In genomic region chr2:11787991-11788390, GRCh38 we compare ENCODE assay signal across 23 cellular contexts.
"Had no signal": no experiment of that assay in that cellular context is flagged by ENCODE, and none has a peak within 500 bp of the region (broad histone marks: within the 10 kb centered on the region; RNA-seq: fewer than 3 reads in every experiment).

No MANE protein-coding gene starts in this region.

- DNase-seq: hippocampal formation; kidney glomerular epithelial cell; left cardiac atrium; lower lobe of right lung; mesendoderm; midbrain; mucosa of descending colon; naive thymus-derived CD4-positive, alpha-beta T cell; ovary; right lobe of liver; stimulated activated CD4-positive, alpha-beta T cell treated with anti-CD3 and anti-CD28 coated beads, Interleukin-12 subunit alpha, Interleukin-12 subunit beta, amount 100 ng/mL, for 4 hours; stimulated activated CD4-positive, alpha-beta T cell treated with anti-CD3 and anti-CD28 coated beads, Interleukin-15, amount 100 ng/mL, for 24 hours; stimulated activated CD4-positive, alpha-beta T cell treated with anti-CD3 and anti-CD28 coated beads, Interleukin-2, amount 100 ng/mL, for 24 hours; stimulated activated CD4-positive, alpha-beta T cell treated with anti-CD3 and anti-CD28 coated beads, Interleukin-4, amount 100 ng/mL, for 1 hour; stimulated activated naive CD4-positive, alpha-beta T cell; tibial artery; trophoblast cell had no signal

- H3K9me3 Mint-ChIP-seq: naive thymus-derived CD4-positive, alpha-beta T cell; natural killer cell treated with Interleukin-12 subunit alpha and Interleukin-12 subunit beta and Interleukin-15 and Interleukin-18, amount 100 ng/mL, for 72 hours; stimulated activated effector memory CD8-positive, alpha-beta T cell treated with anti-CD3 and anti-CD28 coated beads, Interleukin-12 subunit alpha, Interleukin-12 subunit beta, amount 100 ng/mL, for 72 hours; stimulated activated naive CD8-positive, alpha-beta T cell treated with anti-CD3 and anti-CD28 coated beads, Interleukin-15, Interleukin-2, amounts not matched to agents 100 ng/mL and 50 ng/mL, for 24 hours had no signal

- H3K4me3 Mint-ChIP-seq: naive thymus-derived CD4-positive, alpha-beta T cell; natural killer cell treated with Interleukin-12 subunit alpha and Interleukin-12 subunit beta and Interleukin-15 and Interleukin-18, amount 100 ng/mL, for 72 hours; stimulated activated effector memory CD8-positive, alpha-beta T cell treated with anti-CD3 and anti-CD28 coated beads, Interleukin-12 subunit alpha, Interleukin-12 subunit beta, amount 100 ng/mL, for 72 hours; stimulated activated naive CD8-positive, alpha-beta T cell treated with anti-CD3 and anti-CD28 coated beads, Interleukin-15, Interleukin-2, amounts not matched to agents 100 ng/mL and 50 ng/mL, for 24 hours had no signal

- ATAC-seq: left cardiac atrium; left lobe of liver; mucosa of descending colon; naive thymus-derived CD4-positive, alpha-beta T cell; stimulated activated effector memory CD8-positive, alpha-beta T cell treated with anti-CD3 and anti-CD28 coated beads, Interleukin-12 subunit alpha, Interleukin-12 subunit beta, amount 100 ng/mL, for 72 hours had no signal

- H3K27me3 Mint-ChIP-seq: naive thymus-derived CD4-positive, alpha-beta T cell; natural killer cell treated with Interleukin-12 subunit alpha and Interleukin-12 subunit beta and Interleukin-15 and Interleukin-18, amount 100 ng/mL, for 72 hours; stimulated activated naive CD8-positive, alpha-beta T cell treated with anti-CD3 and anti-CD28 coated beads, Interleukin-15, Interleukin-2, amounts not matched to agents 100 ng/mL and 50 ng/mL, for 24 hours had no signal

- H3K27ac Mint-ChIP-seq: progenitor cell of endocrine pancreas; stimulated activated effector memory CD8-positive, alpha-beta T cell treated with anti-CD3 and anti-CD28 coated beads, Interleukin-12 subunit alpha, Interleukin-12 subunit beta, amount 100 ng/mL, for 72 hours; stimulated activated naive CD8-positive, alpha-beta T cell treated with anti-CD3 and anti-CD28 coated beads, Interleukin-15, Interleukin-2, amounts not matched to agents 100 ng/mL and 50 ng/mL, for 24 hours had no signal

- FAIRE-seq: keratinocyte had no signal
